Comparison of ENCODE assay signal across 7 cellular contexts in the genomic region with DNA sequence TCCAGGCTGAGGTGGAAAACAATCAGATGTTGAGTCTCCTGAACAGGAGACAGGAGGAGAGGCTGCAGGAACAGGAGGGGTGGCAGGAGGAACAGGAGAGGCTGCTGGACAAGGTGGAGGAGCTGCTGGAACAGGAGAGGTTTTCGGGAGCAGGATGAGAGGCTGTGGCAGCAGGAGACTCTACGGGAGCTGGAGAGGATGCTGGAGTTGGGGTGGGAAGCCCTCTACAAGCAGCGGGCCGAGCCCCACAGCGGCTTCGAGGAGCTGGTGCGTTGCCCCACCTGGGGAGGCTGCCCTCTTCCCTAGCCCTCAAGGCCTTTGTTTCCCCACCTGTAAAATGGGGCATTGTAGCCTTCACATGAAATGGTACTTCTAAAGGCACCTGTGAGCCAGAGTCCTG.
DNase-seq lines count a peak whose midpoint lies in the region; ATAC-seq and TF ChIP-seq lines count a peak whose summit lies in the region.
"Not testable (repeated sequence)": the region's sequence is repeated elsewhere in the genome, so short reads cannot be mapped to it uniquely, and the experiment has no call there.

No MANE protein-coding gene starts in this region.

- H3K27me3 Mint-ChIP-seq in nephron progenitor cell (ENCODE audit: low read depth, poor library complexity) = not testable (repeated sequence)

- H3K9me3 ChIP-seq in WERI-Rb-1 (ENCODE audit: severe bottlenecking); colonic mucosa; esophagus muscularis mucosa; right cardiac atrium (ENCODE audit: control insufficient read depth, low read length); spleen: not testable (repeated sequence)

- not testable (repeated sequence) for TF ChIP-seq POLR2A in esophagus muscularis mucosa (IDR thresholded peaks at IDR 0.05; ENCODE audit: low read depth); spleen (IDR thresholded peaks at IDR 0.05)

- H3K9ac ChIP-seq in colonic mucosa (ENCODE audit: low read depth in 2 of 2, low read length in 2 of 2) = not testable (repeated sequence)

- peak; percentile 6 for DNase-seq in WERI-Rb-1
- peak; percentile 15 for DNase-seq in colonic mucosa
- peak; percentile 79 for DNase-seq in esophagus muscularis mucosa (ENCODE audit: extremely low spot score)
- peak in 2 of 3 donors; percentile 31 to 46 for DNase-seq in right cardiac atrium
- not testable (repeated sequence) for DNase-seq in nephron progenitor cell
- DNase-seq in spleen = peak; percentile 39
- DNase-seq in ureter (ENCODE audit: low spot score) = peak; percentile 10

- peaks cover 22% of the 10 kb centered on the region for H3K4me1 Mint-ChIP-seq in nephron progenitor cell

- not testable (repeated sequence) for H3K9me3 Mint-ChIP-seq in nephron progenitor cell

- TF ChIP-seq EP300 in esophagus muscularis mucosa (IDR thresholded peaks at IDR 0.05) = not testable (repeated sequence)

- not testable (repeated sequence) for TF ChIP-seq CTCF in WERI-Rb-1 (IDR thresholded peaks at IDR 0.05; ENCODE audit: low read depth, low read length); colonic mucosa (IDR thresholded peaks at IDR 0.05); esophagus muscularis mucosa (IDR thresholded peaks at IDR 0.05); nephron progenitor cell (IDR thresholded peaks at IDR 0.05); spleen (IDR thresholded peaks at IDR 0.05 in 8 of 11, conservative IDR thresholded peaks at IDR 0.05 in 3 of 11)

- H3K36me3 Mint-ChIP-seq in nephron progenitor cell (ENCODE audit: low read depth) = not testable (repeated sequence)

- peak overlapping the region; percentile 44 for H3K27ac Mint-ChIP-seq in nephron progenitor cell

- not testable (repeated sequence) for H3K27ac ChIP-seq in WERI-Rb-1; colonic mucosa; esophagus muscularis mucosa (replicated peaks in 1 of 4); right cardiac atrium (ENCODE audit: low read length); spleen

- H3K36me3 ChIP-seq in WERI-Rb-1, colonic mucosa, esophagus muscularis mucosa, spleen: not testable (repeated sequence)

- WGBS in esophagus muscularis mucosa = 86% methylated on average over 7 of the region's 7 CpGs
- 94% methylated on average over 7 of the region's 7 CpGs for WGBS in right cardiac atrium
- WGBS in spleen, 5 donors = 82 to 91% (median 89%) methylated on average over 7 of the region's 7 CpGs

- H3K4me3 ChIP-seq in WERI-Rb-1 (ENCODE audit: low read depth, low read length); colonic mucosa; esophagus muscularis mucosa; right cardiac atrium (ENCODE audit: low read length); spleen: not testable (repeated sequence)

- not testable (repeated sequence) for H3K4me1 ChIP-seq in colonic mucosa; esophagus muscularis mucosa; right cardiac atrium (ENCODE audit: control insufficient read depth, insufficient read depth, low read length); spleen

- H3K4me3 Mint-ChIP-seq in nephron progenitor cell = not testable (repeated sequence)

- H3K27me3 ChIP-seq in WERI-Rb-1 (ENCODE audit: insufficient read depth, low read depth, severe bottlenecking); colonic mucosa; esophagus muscularis mucosa; right cardiac atrium (ENCODE audit: control insufficient read depth, insufficient read depth); spleen (replicated peaks in 1 of 7): not testable (repeated sequence)

- intact Hi-C loops in colonic mucosa (cut with DNase I); esophagus muscularis mucosa (cut with DNase I); right cardiac atrium (cut with DNase I); spleen (cut with DNase I; ENCODE audit: low total_unique reads): not testable (repeated sequence)

- not testable (repeated sequence) for ATAC-seq in right cardiac atrium
